In the genomic region with DNA sequence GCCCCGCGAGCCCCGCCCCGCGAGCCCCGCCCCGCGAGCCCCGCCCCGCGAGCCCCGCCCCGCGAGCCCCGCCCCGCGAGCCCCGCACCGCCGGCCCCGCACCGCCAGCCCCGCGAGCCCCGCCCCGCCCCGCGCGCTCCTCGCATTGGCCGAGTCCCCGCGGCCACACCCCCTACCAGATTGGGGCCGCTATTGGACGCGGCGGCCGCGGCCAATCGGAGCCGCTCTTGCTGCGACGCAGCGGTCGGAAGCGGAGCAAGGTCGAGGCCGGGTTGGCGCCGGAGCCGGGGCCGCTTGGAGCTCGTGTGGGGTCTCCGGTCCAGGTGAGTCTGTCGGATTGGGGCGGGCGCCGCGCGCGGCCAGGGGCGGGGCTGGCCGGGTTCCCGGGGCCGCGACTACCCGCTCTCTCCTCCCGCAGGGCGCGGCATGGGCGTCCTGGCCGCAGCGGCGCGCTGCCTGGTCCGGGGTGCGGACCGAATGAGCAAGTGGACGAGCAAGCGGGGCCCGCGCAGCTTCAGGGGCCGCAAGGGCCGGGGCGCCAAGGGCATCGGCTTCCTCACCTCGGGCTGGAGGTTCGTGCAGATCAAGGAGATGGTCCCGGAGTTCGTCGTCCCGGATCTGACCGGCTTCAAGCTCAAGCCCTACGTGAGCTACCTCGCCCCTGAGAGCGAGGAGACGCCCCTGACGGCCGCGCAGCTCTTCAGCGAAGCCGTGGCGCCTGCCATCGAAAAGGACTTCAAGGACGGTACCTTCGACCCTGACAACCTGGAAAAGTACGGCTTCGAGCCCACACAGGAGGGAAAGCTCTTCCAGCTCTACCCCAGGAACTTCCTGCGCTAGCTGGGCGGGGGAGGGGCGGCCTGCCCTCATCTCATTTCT, we compare ENCODE assay signal across 2 cellular contexts.
TF ChIP-seq lines count a peak whose summit lies in the region.

A gene (plus strand): TSS at position 224 of the 879 bp plus-strand sequence. CDS start 203 bp downstream, at position 427.

TF ChIP-seq in IMR-90, 13 proteins besides CTCF, POLR2A, EP300 and RAD21:
- TF ChIP-seq, protein P1, sequence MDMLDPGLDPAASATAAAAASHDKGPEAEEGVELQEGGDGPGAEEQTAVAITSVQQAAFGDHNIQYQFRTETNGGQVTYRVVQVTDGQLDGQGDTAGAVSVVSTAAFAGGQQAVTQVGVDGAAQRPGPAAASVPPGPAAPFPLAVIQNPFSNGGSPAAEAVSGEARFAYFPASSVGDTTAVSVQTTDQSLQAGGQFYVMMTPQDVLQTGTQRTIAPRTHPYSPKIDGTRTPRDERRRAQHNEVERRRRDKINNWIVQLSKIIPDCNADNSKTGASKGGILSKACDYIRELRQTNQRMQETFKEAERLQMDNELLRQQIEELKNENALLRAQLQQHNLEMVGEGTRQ (IDR thresholded peaks at IDR 0.05; ENCODE audit: low read depth, low read length), result no peak
- TF ChIP-seq MAZ (IDR thresholded peaks at IDR 0.05; ENCODE audit: borderline replicate concordance, low read depth, low read length), result peak; percentile 8; the same call in 1 of the 2 replicates

TF ChIP-seq in PFSK-1, 5 proteins besides CTCF, POLR2A, EP300 and RAD21 (continued from another document):
- TF ChIP-seq, protein P2, sequence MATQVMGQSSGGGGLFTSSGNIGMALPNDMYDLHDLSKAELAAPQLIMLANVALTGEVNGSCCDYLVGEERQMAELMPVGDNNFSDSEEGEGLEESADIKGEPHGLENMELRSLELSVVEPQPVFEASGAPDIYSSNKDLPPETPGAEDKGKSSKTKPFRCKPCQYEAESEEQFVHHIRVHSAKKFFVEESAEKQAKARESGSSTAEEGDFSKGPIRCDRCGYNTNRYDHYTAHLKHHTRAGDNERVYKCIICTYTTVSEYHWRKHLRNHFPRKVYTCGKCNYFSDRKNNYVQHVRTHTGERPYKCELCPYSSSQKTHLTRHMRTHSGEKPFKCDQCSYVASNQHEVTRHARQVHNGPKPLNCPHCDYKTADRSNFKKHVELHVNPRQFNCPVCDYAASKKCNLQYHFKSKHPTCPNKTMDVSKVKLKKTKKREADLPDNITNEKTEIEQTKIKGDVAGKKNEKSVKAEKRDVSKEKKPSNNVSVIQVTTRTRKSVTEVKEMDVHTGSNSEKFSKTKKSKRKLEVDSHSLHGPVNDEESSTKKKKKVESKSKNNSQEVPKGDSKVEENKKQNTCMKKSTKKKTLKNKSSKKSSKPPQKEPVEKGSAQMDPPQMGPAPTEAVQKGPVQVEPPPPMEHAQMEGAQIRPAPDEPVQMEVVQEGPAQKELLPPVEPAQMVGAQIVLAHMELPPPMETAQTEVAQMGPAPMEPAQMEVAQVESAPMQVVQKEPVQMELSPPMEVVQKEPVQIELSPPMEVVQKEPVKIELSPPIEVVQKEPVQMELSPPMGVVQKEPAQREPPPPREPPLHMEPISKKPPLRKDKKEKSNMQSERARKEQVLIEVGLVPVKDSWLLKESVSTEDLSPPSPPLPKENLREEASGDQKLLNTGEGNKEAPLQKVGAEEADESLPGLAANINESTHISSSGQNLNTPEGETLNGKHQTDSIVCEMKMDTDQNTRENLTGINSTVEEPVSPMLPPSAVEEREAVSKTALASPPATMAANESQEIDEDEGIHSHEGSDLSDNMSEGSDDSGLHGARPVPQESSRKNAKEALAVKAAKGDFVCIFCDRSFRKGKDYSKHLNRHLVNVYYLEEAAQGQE (IDR thresholded peaks at IDR 0.05; ENCODE audit: insufficient read depth in 1 of 2, low read depth in 2 of 2, low read length in 2 of 2), result 0 out of 4 replicates have a peak, but pooled peaks of 1 of the 2 experiments have one; percentile 13
- TF ChIP-seq FOXP2 (optimal IDR thresholded peaks at IDR 0.05; ENCODE audit: borderline replicate concordance, extremely low read depth, extremely low read length, insufficient read depth), result no peak
- peak; percentile 78 for TF ChIP-seq POLR2AphosphoS5 (IDR thresholded peaks at IDR 0.05; ENCODE audit: low read depth, low read length)
